ENCODE assay signal across 14 cellular contexts in genomic region chr6:17490724-17491123, GRCh38.
DNase-seq lines count a peak whose midpoint lies in the region; ATAC-seq and TF ChIP-seq lines count a peak whose summit lies in the region.
"Had no signal": no experiment of that assay in that cellular context is flagged by ENCODE, and none has a peak within 500 bp of the region (broad histone marks: within the 10 kb centered on the region; RNA-seq: fewer than 3 reads in every experiment).

No MANE protein-coding gene starts in this region.

- ATAC-seq in GM21576 (IDR thresholded peaks at IDR 0.05; ENCODE audit: unreplicated experiment) = no peak

- H3K27me3 ChIP-seq in ascending aorta (no peaks in the 10 kb centered on the region), parathyroid adenoma (ENCODE audit: control insufficient read depth, insufficient read depth, low read length) (no peaks in the 10 kb centered on the region), Caco-2 (replicated peaks; ENCODE audit: control insufficient read depth, insufficient read depth, low read length) (no peaks in the 10 kb centered on the region), left ventricle myocardium inferior (ENCODE audit: low read depth) (no peaks in the 10 kb centered on the region)
- H3K27me3 ChIP-seq: dorsolateral prefrontal cortex had no signal

- POLR2A ChIA-PET in Caco-2 (lab: Charles Lee) = interaction anchor here (0.6 kb wide), 1 partner anchor 188 kb away, joined by 3 read pairs; no protein-coding TSS in a partner anchor

- H3K9me3 Mint-ChIP-seq in Caco-2 (ENCODE audit: unreplicated experiment) = no peaks in the 10 kb centered on the region
- no peaks in the 10 kb centered on the region for H3K9me3 Mint-ChIP-seq in activated naive CD4-positive, alpha-beta T cell treated with anti-CD3 and anti-CD28 coated beads for 36 hours
- H3K9me3 Mint-ChIP-seq: stimulated activated naive CD8-positive, alpha-beta T cell treated with anti-CD3 and anti-CD28 coated beads, Interleukin-15, Interleukin-2, amounts not matched to agents 100 ng/mL and 50 ng/mL, for 24 hours had no signal

- H3K27ac ChIP-seq in ascending aorta = peak overlapping the region; percentile 13 to 70
- peak overlapping the region; percentile 91 for H3K27ac ChIP-seq in parathyroid adenoma
- H3K27ac ChIP-seq in left ventricle myocardium inferior (replicated peaks) = no peak overlapping the region
- H3K27ac ChIP-seq: dorsolateral prefrontal cortex had no signal

- H3K27me3 Mint-ChIP-seq in Caco-2 (ENCODE audit: insufficient read depth, unreplicated experiment) = no peaks in the 10 kb centered on the region
- H3K27me3 Mint-ChIP-seq in activated naive CD4-positive, alpha-beta T cell treated with anti-CD3 and anti-CD28 coated beads for 36 hours (ENCODE audit: low read depth) = peaks cover 24% of the 10 kb centered on the region

- no peak overlapping the region for H3K27ac Mint-ChIP-seq in Caco-2 (ENCODE audit: unreplicated experiment)
- H3K27ac Mint-ChIP-seq in activated naive CD4-positive, alpha-beta T cell treated with anti-CD3 and anti-CD28 coated beads for 36 hours = no peak overlapping the region
- H3K27ac Mint-ChIP-seq: stimulated activated naive CD8-positive, alpha-beta T cell treated with anti-CD3 and anti-CD28 coated beads, Interleukin-15, Interleukin-2, amounts not matched to agents 100 ng/mL and 50 ng/mL, for 24 hours had no signal

- H3K36me3 ChIP-seq in ascending aorta (no peaks in the 10 kb centered on the region), parathyroid adenoma (ENCODE audit: control insufficient read depth, insufficient read depth, low read length) (no peaks in the 10 kb centered on the region), Caco-2 (ENCODE audit: control insufficient read depth, insufficient read depth, low read length) (no peaks in the 10 kb centered on the region), left ventricle myocardium inferior (no peaks in the 10 kb centered on the region)

- no peak for TF ChIP-seq EP300 in Ishikawa (IDR thresholded peaks at IDR 0.05; ENCODE audit: borderline replicate concordance)

- no peaks in the 10 kb centered on the region for H3K79me2 ChIP-seq in parathyroid adenoma

- no peak overlapping the region for H3K4me3 Mint-ChIP-seq in Caco-2 (ENCODE audit: unreplicated experiment)
- no peak overlapping the region for H3K4me3 Mint-ChIP-seq in activated naive CD4-positive, alpha-beta T cell treated with anti-CD3 and anti-CD28 coated beads for 36 hours
- H3K4me3 Mint-ChIP-seq: stimulated activated naive CD8-positive, alpha-beta T cell treated with anti-CD3 and anti-CD28 coated beads, Interleukin-15, Interleukin-2, amounts not matched to agents 100 ng/mL and 50 ng/mL, for 24 hours had no signal

- H3K4me1 ChIP-seq in ascending aorta = peaks cover 0 to 10% of the 10 kb centered on the region in 2 donors
- peaks cover 26% of the 10 kb centered on the region for H3K4me1 ChIP-seq in parathyroid adenoma
- no peaks in the 10 kb centered on the region for H3K4me1 ChIP-seq in Caco-2
- H3K4me1 ChIP-seq in left ventricle myocardium inferior = peaks cover 44% of the 10 kb centered on the region

- CTCF ChIA-PET in Caco-2 (lab: Charles Lee) = no interaction called here
- CTCF ChIA-PET in activated naive CD4-positive, alpha-beta T cell treated with anti-CD3 and anti-CD28 coated beads for 36 hours (lab: Charles Lee) = interaction anchor here (0.7 kb wide), 1 partner anchor 15 kb away, joined by 3 read pairs; no protein-coding TSS in a partner anchor

- peak; percentile 15 for DNase-seq in COLO668 (lab: John Stamatoyannopoulos, UW; ENCODE audit: unreplicated experiment)
- DNase-seq in ascending aorta (ENCODE audit: low spot score in 2 of 2) = no peak
- DNase-seq in Caco-2 = no peak
- no peak for DNase-seq in left ventricle myocardium inferior
- no peak for DNase-seq in activated naive CD4-positive, alpha-beta T cell treated with anti-CD3 and anti-CD28 coated beads for 36 hours
- DNase-seq: activated T-cell treated with anti-CD3 and anti-CD28 coated beads for 4 hours, C1 segment of cervical spinal cord, dorsolateral prefrontal cortex, GDM1, NCI-H2029 treated with DMSO at 0.1 percent for 48 hours had no signal

- no peak for TF ChIP-seq RAD21 in Ishikawa (IDR thresholded peaks at IDR 0.05; ENCODE audit: low read depth)

- no peak for TF ChIP-seq CTCF in ascending aorta (IDR thresholded peaks at IDR 0.05)
- TF ChIP-seq CTCF in parathyroid adenoma (IDR thresholded peaks at IDR 0.05) = no peak
- no peak for TF ChIP-seq CTCF in Caco-2 (IDR thresholded peaks at IDR 0.05; ENCODE audit: insufficient read depth in 1 of 2, low read depth in 1 of 2, low read length in 1 of 2, severe bottlenecking in 1 of 2, unreplicated experiment in 1 of 2)
- TF ChIP-seq CTCF in left ventricle myocardium inferior (IDR thresholded peaks at IDR 0.05; ENCODE audit: borderline replicate concordance) = no peak

- no TSS peak for BruUV-seq in Caco-2 (replicated peaks; lab: Mats Ljungman, UMichigan)

- peak overlapping the region; percentile 19 for H2AFZ ChIP-seq in parathyroid adenoma

- no peak overlapping the region for H3K4me3 ChIP-seq in ascending aorta
- no peak overlapping the region for H3K4me3 ChIP-seq in parathyroid adenoma (ENCODE audit: low read depth, low read length)
- H3K4me3 ChIP-seq in Caco-2 (ENCODE audit: low read depth, low read length) = no peak overlapping the region
- no peak overlapping the region for H3K4me3 ChIP-seq in left ventricle myocardium inferior
- H3K4me3 ChIP-seq: dorsolateral prefrontal cortex had no signal

- H3K4me2 ChIP-seq in parathyroid adenoma (ENCODE audit: low read length) = no peak overlapping the region

- H3K36me3 Mint-ChIP-seq in Caco-2 (ENCODE audit: insufficient read depth, unreplicated experiment) = peaks cover 12% of the 10 kb centered on the region
- H3K36me3 Mint-ChIP-seq in activated naive CD4-positive, alpha-beta T cell treated with anti-CD3 and anti-CD28 coated beads for 36 hours (ENCODE audit: low read depth) = no peaks in the 10 kb centered on the region

- intact Hi-C loops in ascending aorta (cut with DNase I) = no loop called here
- intact Hi-C loops in Caco-2 (cut with micrococcal nuclease; ENCODE audit: unreplicated experiment) = no loop called here
- intact Hi-C loops in left ventricle myocardium inferior (cut with micrococcal nuclease) = no loop called here
- intact Hi-C loops in activated naive CD4-positive, alpha-beta T cell treated with anti-CD3 and anti-CD28 coated beads for 36 hours (cut with micrococcal nuclease) = no loop called here

- H3K9me3 ChIP-seq in ascending aorta (no peaks in the 10 kb centered on the region), parathyroid adenoma (ENCODE audit: control insufficient read depth, low read length) (no peaks in the 10 kb centered on the region), Caco-2 (no peaks in the 10 kb centered on the region), left ventricle myocardium inferior (replicated peaks) (no peaks in the 10 kb centered on the region)

- H3K9ac ChIP-seq in parathyroid adenoma = no peak overlapping the region

- no peaks in the 10 kb centered on the region for H3K4me1 Mint-ChIP-seq in Caco-2 (ENCODE audit: low read depth, unreplicated experiment)
- no peaks in the 10 kb centered on the region for H3K4me1 Mint-ChIP-seq in activated naive CD4-positive, alpha-beta T cell treated with anti-CD3 and anti-CD28 coated beads for 36 hours (ENCODE audit: low read depth)

TF ChIP-seq in Ishikawa, 13 proteins besides CTCF, POLR2A, EP300 and RAD21:
- TF ChIP-seq NFIC (IDR thresholded peaks at IDR 0.05) (peak; percentile 43; the same call in 1 of the 2 replicates), TCF12 (IDR thresholded peaks at IDR 0.05; ENCODE audit: low read depth) (0 out of 2 replicates have a peak, but pooled peaks have one; percentile 18), TEAD4 (IDR thresholded peaks at IDR 0.05) (no peak)
